Comparison of ENCODE assay signal across 11 cellular contexts in genomic region chr12:64400041-64400440, GRCh38. TPM values are rescaled to one million over a fixed set of nuclear protein-coding genes. Genes with fewer than 3 reads are reported as not detected.
DNase-seq lines count a peak whose midpoint lies in the region; ATAC-seq, FAIRE-seq and TF ChIP-seq lines count a peak whose summit lies in the region.
"Had no signal": no experiment of that assay in that cellular context is flagged by ENCODE, and none has a peak within 500 bp of the region (broad histone marks: within the 10 kb centered on the region; RNA-seq: fewer than 3 reads in every experiment).

No MANE protein-coding gene starts in this region.

- no peak overlapping the region for H4K8ac ChIP-seq in mesendoderm (ENCODE audit: low read depth, low read length)

- no peak overlapping the region for H2AK5ac ChIP-seq in mesendoderm (ENCODE audit: low read length)

- no peaks in the 10 kb centered on the region for H3K79me1 ChIP-seq in mesendoderm (ENCODE audit: low read length)

- H3K23ac ChIP-seq in mesendoderm (ENCODE audit: low read length) = no peak overlapping the region

- H3K4me1 ChIP-seq in mesendoderm (ENCODE audit: control insufficient read depth, low read depth, low read length) = no peaks in the 10 kb centered on the region

- no peak for ATAC-seq in GM21619 (IDR thresholded peaks at IDR 0.05; ENCODE audit: unreplicated experiment)
- ATAC-seq: stimulated activated naive CD8-positive, alpha-beta T cell treated with anti-CD3 and anti-CD28 coated beads, Interleukin-15, Interleukin-2, amounts not matched to agents 100 U/mL and 50 U/mL, for 24 hours had no signal

- no peak overlapping the region for H2BK120ac ChIP-seq in mesendoderm (ENCODE audit: low read depth, low read length)

- no peak overlapping the region for H3K18ac ChIP-seq in mesendoderm (ENCODE audit: low read length)

- no CpG with 5 or more reads among the region's 4 CpGs for WGBS in mesendoderm (ENCODE audit: extremely low coverage, insufficient coverage, low lambda C conversion rate)

- H3K9ac ChIP-seq in mesendoderm (ENCODE audit: low read length) = no peak overlapping the region

- H3K79me2 ChIP-seq in mesendoderm (ENCODE audit: control insufficient read depth, insufficient read depth, low read length) = peaks cover 3% of the 10 kb centered on the region

- H3K27me3 ChIP-seq in brain microvascular endothelial cell (replicated peaks) (no peaks in the 10 kb centered on the region), mesendoderm (ENCODE audit: insufficient read depth, low read length, poor library complexity) (no peaks in the 10 kb centered on the region)
- H3K27me3 ChIP-seq: sigmoid colon had no signal

- no peak overlapping the region for H3K4me2 ChIP-seq in mesendoderm (ENCODE audit: low read length)

- TF ChIP-seq CTCF in brain microvascular endothelial cell (IDR thresholded peaks at IDR 0.05; ENCODE audit: low read depth, low read length, missing control alignments) = no peak

- no peak overlapping the region for H3K4me3 ChIP-seq in brain microvascular endothelial cell (ENCODE audit: low read depth, low read length)
- H3K4me3 ChIP-seq in mesendoderm (ENCODE audit: low read length) = no peak overlapping the region
- H3K4me3 ChIP-seq: sigmoid colon had no signal

- H3K27ac ChIP-seq in brain microvascular endothelial cell = no peak overlapping the region
- H3K27ac ChIP-seq in mesendoderm (ENCODE audit: low read depth, low read length) = no peak overlapping the region
- H3K27ac ChIP-seq: sigmoid colon had no signal

- in situ Hi-C loops in brain microvascular endothelial cell (cut with HindIII; ENCODE audit: low pct_ligation_motif_present, low sequenced_read_pairs) = no loop called here

- H2BK5ac ChIP-seq in mesendoderm (ENCODE audit: low read length) = no peak overlapping the region

- DNase-seq in GM03348 (ENCODE audit: low spot score) = peak; percentile 55
- peak; percentile 22 for DNase-seq in NCI-H2029 treated with DMSO at 0.1 percent for 48 hours (lab: John Stamatoyannopoulos, UW)
- DNase-seq in brain microvascular endothelial cell = peak; percentile 71
- DNase-seq in mesendoderm = peak; percentile 30
- DNase-seq in DMS53 (lab: John Stamatoyannopoulos, UW) = no peak
- no peak for DNase-seq in GM19239 (ENCODE audit: insufficient read length, low spot score)
- DNase-seq in NK-92 (lab: John Stamatoyannopoulos, UW; ENCODE audit: unreplicated experiment) = no peak
- DNase-seq: NCI-H146; sigmoid colon; stimulated activated naive CD8-positive, alpha-beta T cell treated with anti-CD3 and anti-CD28 coated beads, Interleukin-15, Interleukin-2, amounts not matched to agents 100 U/mL and 50 U/mL, for 24 hours had no signal

- no peak overlapping the region for H2BK15ac ChIP-seq in mesendoderm (replicated peaks; ENCODE audit: low read depth)

- no peak for FAIRE-seq in GM19239 (lab: Jason Lieb, UNC)

- no peak overlapping the region for H4K5ac ChIP-seq in mesendoderm (ENCODE audit: low read length)

- no peak overlapping the region for H3K4ac ChIP-seq in mesendoderm (ENCODE audit: low read depth, low read length)

- H3K36me3 ChIP-seq in brain microvascular endothelial cell (replicated peaks) = peaks cover 3% of the 10 kb centered on the region
- no peaks in the 10 kb centered on the region for H3K36me3 ChIP-seq in mesendoderm (ENCODE audit: control insufficient read depth, insufficient read depth, low read length)
- H3K36me3 ChIP-seq: sigmoid colon had no signal

- H3K56ac ChIP-seq in mesendoderm (ENCODE audit: low read length) = no peak overlapping the region

RNA-seq across cellular contexts. Expression of gene XPOT, which starts 4.2 kb away (rescaled TPM):
- polyA plus RNA-seq in mesendoderm (2013, experiment 1 of 2) = 143 TPM
- 148 TPM for polyA plus RNA-seq in mesendoderm (2013, experiment 2 of 2)

RNA-seq across cellular contexts. Expression of gene C12orf56, which starts 9.5 kb away (rescaled TPM):
- 1.2 TPM for polyA plus RNA-seq in mesendoderm (2013, experiment 1 of 2)
- polyA plus RNA-seq in mesendoderm (2013, experiment 2 of 2) = 1.0 TPM

RNA-seq across cellular contexts. Expression of gene TBK1, which starts 51.9 kb away (rescaled TPM):
- polyA plus RNA-seq in mesendoderm (2013, experiment 1 of 2) = 12.7 TPM
- 12.4 TPM for polyA plus RNA-seq in mesendoderm (2013, experiment 2 of 2)

Comparison
In these comparisons a context has a peak if more than half of its experiments do, and no peak if none do; other contexts are left out.
1. DNase-seq: peak in GM03348 (single experiment), NCI-H2029 treated with DMSO at 0.1 percent for 48 hours (single experiment), brain microvascular endothelial cell (single experiment) and mesendoderm (single experiment); none in DMS53 (single experiment), GM19239 (single experiment) and NK-92 (single experiment).